12 cellular contexts compared by ENCODE assay signal in the genomic region with DNA sequence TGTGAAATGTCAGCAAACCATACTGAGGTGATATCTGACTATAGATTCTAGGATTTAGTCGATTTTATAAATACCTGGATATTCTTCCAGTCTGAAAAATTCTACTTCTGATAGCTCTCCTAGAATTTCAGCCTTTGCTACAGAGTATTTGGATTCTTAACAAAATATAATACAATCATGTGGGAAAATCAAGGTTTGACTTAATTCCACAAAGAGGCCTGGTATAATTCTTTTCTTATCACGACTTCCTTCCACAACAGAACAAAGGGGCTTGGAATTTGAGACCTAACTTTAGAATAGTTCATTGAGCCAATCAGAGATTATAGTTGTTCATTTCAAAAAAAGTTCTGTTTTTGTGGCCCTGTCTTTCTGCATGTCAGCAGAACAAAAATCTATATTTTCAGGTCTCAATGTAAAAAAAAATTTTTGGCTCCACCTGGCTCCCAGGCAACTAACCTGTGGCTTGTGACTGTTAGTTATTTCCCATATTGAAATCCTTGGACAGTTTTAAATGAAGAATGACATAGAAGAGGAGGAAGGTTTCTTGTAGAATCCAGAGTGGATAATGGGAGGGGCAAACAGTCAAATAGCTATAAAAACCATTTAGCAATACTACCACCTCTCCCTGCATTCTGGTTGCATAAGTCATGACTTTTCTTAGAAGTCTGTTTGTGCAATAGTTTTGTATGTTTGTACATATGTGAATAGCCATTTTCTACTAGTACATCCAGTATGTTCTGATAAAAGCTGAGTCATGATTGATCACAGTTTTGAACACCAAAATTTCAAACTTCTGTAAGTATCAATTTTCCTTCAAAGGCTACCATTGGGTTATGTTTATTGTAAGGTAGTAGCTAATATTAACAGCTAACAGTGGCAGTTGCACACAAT. TPM values are rescaled to one million over a fixed set of nuclear protein-coding genes. Genes with fewer than 3 reads are reported as not detected.
DNase-seq lines count a peak whose midpoint lies in the region; ATAC-seq and TF ChIP-seq lines count a peak whose summit lies in the region.
"Had no signal": no experiment of that assay in that cellular context is flagged by ENCODE, and none has a peak within 500 bp of the region (broad histone marks: within the 10 kb centered on the region; RNA-seq: fewer than 3 reads in every experiment).

No MANE protein-coding gene starts in this region.

- peaks cover 41% of the 10 kb centered on the region for H3K79me2 ChIP-seq in fibroblast of lung (ENCODE audit: control insufficient read depth, insufficient read depth, low read length)

- H3K4me3 Mint-ChIP-seq in T-helper 17 cell = no peak overlapping the region
- H3K4me3 Mint-ChIP-seq: stimulated activated memory B cell treated with anti-CD40 and anti-IgM and Interleukin-4, amounts not matched to agents 10 μg/mL and 1 μg/mL and 100 μg/mL, for 72 hours; T-helper 2 cell treated with Interferon-gamma antibody and Interleukin-4, amounts not matched to agents 5 μg/mL and 100 μg/mL, for 36 hours had no signal

- peaks cover 14% of the 10 kb centered on the region for H3K36me3 ChIP-seq in fibroblast of lung (ENCODE audit: control insufficient read depth, insufficient read depth, low read length)
- peaks cover 0 to 7% (median 0%) of the 10 kb centered on the region in 3 donors for H3K36me3 ChIP-seq in skeletal muscle tissue (ENCODE audit: control insufficient read depth in 3 of 3, insufficient read depth in 3 of 3, low read length in 3 of 3)

- H3K27me3 ChIP-seq in fibroblast of lung (ENCODE audit: control insufficient read depth, insufficient read depth, low read length) (no peaks in the 10 kb centered on the region), skeletal muscle tissue (ENCODE audit: control insufficient read depth in 3 of 3, insufficient read depth in 3 of 3, low read length in 3 of 3) (no peaks in the 10 kb centered on the region)

- peak overlapping the region; percentile 46 for H3K4me2 ChIP-seq in fibroblast of lung (ENCODE audit: extremely low read depth, insufficient read depth, low read length)

- H3K36me3 Mint-ChIP-seq in T-helper 17 cell (ENCODE audit: low read depth) = no peaks in the 10 kb centered on the region
- H3K36me3 Mint-ChIP-seq: stimulated activated memory B cell treated with anti-CD40 and anti-IgM and Interleukin-4, amounts not matched to agents 10 μg/mL and 1 μg/mL and 100 μg/mL, for 72 hours had no signal

- no peak overlapping the region for H2AFZ ChIP-seq in fibroblast of lung (ENCODE audit: low read length)

- H3K27ac ChIP-seq in fibroblast of lung (ENCODE audit: insufficient read depth, low read length) = peak overlapping the region; percentile 43
- peak overlapping the region; percentile 12 for H3K27ac ChIP-seq in skeletal muscle tissue (ENCODE audit: low read depth, low read length)

- ATAC-seq in HG03139 (IDR thresholded peaks at IDR 0.05; ENCODE audit: unreplicated experiment) (no peak), T-helper 17 cell (no peak)
- ATAC-seq: stimulated activated memory B cell treated with anti-CD40 and anti-IgM and Interleukin-4, amounts not matched to agents 10 μg/mL and 1 μg/mL and 100 μg/mL, for 72 hours had no signal

- H3K27ac Mint-ChIP-seq in T-helper 17 cell = no peak overlapping the region
- H3K27ac Mint-ChIP-seq: stimulated activated memory B cell treated with anti-CD40 and anti-IgM and Interleukin-4, amounts not matched to agents 10 μg/mL and 1 μg/mL and 100 μg/mL, for 72 hours; T-helper 2 cell treated with Interferon-gamma antibody and Interleukin-4, amounts not matched to agents 5 μg/mL and 100 μg/mL, for 36 hours had no signal

- H3K9me3 ChIP-seq in fibroblast of lung (ENCODE audit: control insufficient read depth, insufficient read depth, low read depth, low read length) = no peaks in the 10 kb centered on the region
- no peaks in the 10 kb centered on the region for H3K9me3 ChIP-seq in skeletal muscle tissue (ENCODE audit: control insufficient read depth in 3 of 3, low read length in 3 of 3)
- H3K9me3 ChIP-seq in T-helper 17 cell (ENCODE audit: control insufficient read depth, low read length, poor library complexity, severe bottlenecking) = no peaks in the 10 kb centered on the region

- peaks cover 27% of the 10 kb centered on the region for H3K4me1 ChIP-seq in fibroblast of lung (ENCODE audit: control insufficient read depth, extremely low read depth, insufficient read depth, low read length)
- H3K4me1 ChIP-seq in skeletal muscle tissue (ENCODE audit: control insufficient read depth in 3 of 3, insufficient read depth in 3 of 3, low read length in 3 of 3) = peaks cover 3 to 12% (median 7%) of the 10 kb centered on the region in 3 donors

- no peaks in the 10 kb centered on the region for H3K4me1 Mint-ChIP-seq in T-helper 17 cell
- H3K4me1 Mint-ChIP-seq: stimulated activated memory B cell treated with anti-CD40 and anti-IgM and Interleukin-4, amounts not matched to agents 10 μg/mL and 1 μg/mL and 100 μg/mL, for 72 hours had no signal

- H4K20me1 ChIP-seq in fibroblast of lung (ENCODE audit: control insufficient read depth, extremely low read depth, insufficient read depth, low read length) = no peaks in the 10 kb centered on the region

- no peak for TF ChIP-seq CTCF in fibroblast of lung (conservative IDR thresholded peaks at IDR 0.05 in 1 of 2, IDR thresholded peaks at IDR 0.05 in 1 of 2; ENCODE audit: low read depth in 1 of 2, low read length in 2 of 2)

- no peak overlapping the region for H3K9ac ChIP-seq in fibroblast of lung (ENCODE audit: insufficient read depth, low read length)
- H3K9ac ChIP-seq in skeletal muscle tissue (ENCODE audit: low read depth in 1 of 3, low read length in 3 of 3) = no peak overlapping the region

- peak; percentile 95 for DNase-seq in HCEC 1CT
- DNase-seq in SIG-M5 (lab: John Stamatoyannopoulos, UW) = peak; percentile 63
- peak; percentile 73 to 94 for DNase-seq in fibroblast of lung (ENCODE audit: low read depth in 2 of 2)
- DNase-seq in T-helper 17 cell = no peak
- DNase-seq in HK-2 (ENCODE audit: unreplicated experiment) = no peak
- DNase-seq in SW480 (ENCODE audit: low spot score) = no peak
- DNase-seq: activated T-cell treated with anti-CD3 and anti-CD28 coated beads for 4 hours, DND-41 had no signal

- H3K27me3 Mint-ChIP-seq in T-helper 17 cell = peaks cover 31% of the 10 kb centered on the region

- H3K4me3 ChIP-seq in fibroblast of lung (replicated peaks in 1 of 4; ENCODE audit: control extremely low read depth in 1 of 4, insufficient read depth in 1 of 4, low read depth in 3 of 4, low read length in 4 of 4) (peak overlapping the region in 1 of 4 experiments; percentile 2), skeletal muscle tissue (ENCODE audit: low read length in 3 of 3) (peak overlapping the region in 1 of 3 donors; percentile 45)

RNA-seq across cellular contexts. Expression of gene TM4SF1, which starts 4.0 kb away (rescaled TPM):
- 46.0 and 423 TPM in 2 replicates for total RNA-seq in fibroblast of lung
- polyA plus RNA-seq in fibroblast of lung = 301 and 353 TPM in 2 replicates
- polyA plus RNA-seq in fibroblast of lung (2012) = 158 and 193 TPM in 2 replicates
- polyA minus RNA-seq in fibroblast of lung (ENCODE audit: low replicate concordance) = 73.5 and 103 TPM in 2 replicates
- 81.4 TPM for total RNA-seq in skeletal muscle tissue
- total RNA-seq in T-helper 17 cell = under 1 TPM in 1 of 2 donors, not detected in 1; 0.83 TPM

RNA-seq across cellular contexts. Expression of gene TM4SF18, which starts 40.0 kb away (rescaled TPM):
- total RNA-seq in fibroblast of lung (not detected in 2 replicates), skeletal muscle tissue (6.3 TPM), T-helper 17 cell (not detected)
- polyA plus RNA-seq in fibroblast of lung = not detected in 2 replicates
- not detected in 2 replicates for polyA plus RNA-seq in fibroblast of lung (2012)
- polyA minus RNA-seq in fibroblast of lung (ENCODE audit: low replicate concordance) = not detected in 2 replicates

Comparison
In these comparisons a context has a peak if more than half of its experiments do, and no peak if none do; other contexts are left out.
1. DNase-seq: peak in HCEC 1CT (single experiment), SIG-M5 (single experiment) and fibroblast of lung (2 of 2); none in T-helper 17 cell (0 of 3), HK-2 (single experiment) and SW480 (single experiment).
2. RNA of gene TM4SF1, which starts 4.0 kb away (total RNA-seq): 46.0 to 423 TPM in fibroblast of lung and 81.4 TPM in skeletal muscle tissue (single experiment); 0.83 TPM in T-helper 17 cell; every median in the first group is over 10 times any median in the second.